1 cellular context compared by ENCODE assay signal in the genomic region with DNA sequence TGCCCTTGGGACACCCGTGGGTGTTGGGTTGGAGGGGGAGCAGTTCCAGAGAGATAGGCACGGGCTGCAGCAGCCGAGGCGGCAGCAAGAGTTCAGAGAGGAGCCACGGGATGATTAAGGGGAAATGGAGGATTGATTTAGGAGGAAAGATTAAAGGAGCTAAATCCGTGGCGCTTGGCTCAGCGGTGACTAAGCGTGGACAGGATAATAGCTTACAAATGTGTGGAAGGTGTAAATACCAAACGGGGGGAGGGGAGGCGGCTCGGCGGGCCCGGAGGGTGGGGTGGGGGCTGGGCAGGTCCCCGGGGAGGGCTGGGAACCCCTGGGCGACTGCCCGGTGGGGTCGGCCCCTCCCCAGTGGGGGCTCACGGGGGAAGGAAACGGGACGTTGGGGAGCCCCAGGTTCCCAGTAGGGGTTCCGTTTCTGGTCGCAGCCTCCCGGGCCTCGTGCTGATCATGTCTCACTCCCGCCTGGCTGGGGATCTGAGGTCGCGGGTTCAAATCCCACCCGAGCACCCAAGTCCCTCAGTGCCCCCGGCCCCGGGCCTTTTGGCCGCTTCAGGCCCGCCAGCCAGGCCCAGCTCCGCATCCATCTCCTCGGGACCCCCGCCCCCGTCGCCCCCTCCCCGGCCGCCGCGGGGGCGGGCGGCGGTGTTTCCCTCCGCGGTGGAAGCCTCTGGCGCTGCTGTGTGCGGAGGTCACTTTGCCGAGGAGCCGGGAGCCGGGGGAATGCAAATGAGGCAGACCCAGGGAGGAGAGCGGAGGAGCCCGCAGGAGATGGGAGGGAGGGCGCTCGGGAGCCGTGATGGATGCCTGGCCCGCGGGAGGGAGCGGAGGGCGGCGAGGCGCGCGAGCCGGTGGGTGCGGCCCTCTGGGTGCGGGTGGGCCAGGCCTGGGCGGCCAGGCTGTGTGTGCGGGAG.
TF ChIP-seq lines count a peak whose summit lies in the region.

No MANE protein-coding gene starts in this region.

TF ChIP-seq in K562, 482 proteins besides CTCF, POLR2A, EP300 and RAD21 (continued from another document and continues in another):
- TF ChIP-seq, protein P1, sequence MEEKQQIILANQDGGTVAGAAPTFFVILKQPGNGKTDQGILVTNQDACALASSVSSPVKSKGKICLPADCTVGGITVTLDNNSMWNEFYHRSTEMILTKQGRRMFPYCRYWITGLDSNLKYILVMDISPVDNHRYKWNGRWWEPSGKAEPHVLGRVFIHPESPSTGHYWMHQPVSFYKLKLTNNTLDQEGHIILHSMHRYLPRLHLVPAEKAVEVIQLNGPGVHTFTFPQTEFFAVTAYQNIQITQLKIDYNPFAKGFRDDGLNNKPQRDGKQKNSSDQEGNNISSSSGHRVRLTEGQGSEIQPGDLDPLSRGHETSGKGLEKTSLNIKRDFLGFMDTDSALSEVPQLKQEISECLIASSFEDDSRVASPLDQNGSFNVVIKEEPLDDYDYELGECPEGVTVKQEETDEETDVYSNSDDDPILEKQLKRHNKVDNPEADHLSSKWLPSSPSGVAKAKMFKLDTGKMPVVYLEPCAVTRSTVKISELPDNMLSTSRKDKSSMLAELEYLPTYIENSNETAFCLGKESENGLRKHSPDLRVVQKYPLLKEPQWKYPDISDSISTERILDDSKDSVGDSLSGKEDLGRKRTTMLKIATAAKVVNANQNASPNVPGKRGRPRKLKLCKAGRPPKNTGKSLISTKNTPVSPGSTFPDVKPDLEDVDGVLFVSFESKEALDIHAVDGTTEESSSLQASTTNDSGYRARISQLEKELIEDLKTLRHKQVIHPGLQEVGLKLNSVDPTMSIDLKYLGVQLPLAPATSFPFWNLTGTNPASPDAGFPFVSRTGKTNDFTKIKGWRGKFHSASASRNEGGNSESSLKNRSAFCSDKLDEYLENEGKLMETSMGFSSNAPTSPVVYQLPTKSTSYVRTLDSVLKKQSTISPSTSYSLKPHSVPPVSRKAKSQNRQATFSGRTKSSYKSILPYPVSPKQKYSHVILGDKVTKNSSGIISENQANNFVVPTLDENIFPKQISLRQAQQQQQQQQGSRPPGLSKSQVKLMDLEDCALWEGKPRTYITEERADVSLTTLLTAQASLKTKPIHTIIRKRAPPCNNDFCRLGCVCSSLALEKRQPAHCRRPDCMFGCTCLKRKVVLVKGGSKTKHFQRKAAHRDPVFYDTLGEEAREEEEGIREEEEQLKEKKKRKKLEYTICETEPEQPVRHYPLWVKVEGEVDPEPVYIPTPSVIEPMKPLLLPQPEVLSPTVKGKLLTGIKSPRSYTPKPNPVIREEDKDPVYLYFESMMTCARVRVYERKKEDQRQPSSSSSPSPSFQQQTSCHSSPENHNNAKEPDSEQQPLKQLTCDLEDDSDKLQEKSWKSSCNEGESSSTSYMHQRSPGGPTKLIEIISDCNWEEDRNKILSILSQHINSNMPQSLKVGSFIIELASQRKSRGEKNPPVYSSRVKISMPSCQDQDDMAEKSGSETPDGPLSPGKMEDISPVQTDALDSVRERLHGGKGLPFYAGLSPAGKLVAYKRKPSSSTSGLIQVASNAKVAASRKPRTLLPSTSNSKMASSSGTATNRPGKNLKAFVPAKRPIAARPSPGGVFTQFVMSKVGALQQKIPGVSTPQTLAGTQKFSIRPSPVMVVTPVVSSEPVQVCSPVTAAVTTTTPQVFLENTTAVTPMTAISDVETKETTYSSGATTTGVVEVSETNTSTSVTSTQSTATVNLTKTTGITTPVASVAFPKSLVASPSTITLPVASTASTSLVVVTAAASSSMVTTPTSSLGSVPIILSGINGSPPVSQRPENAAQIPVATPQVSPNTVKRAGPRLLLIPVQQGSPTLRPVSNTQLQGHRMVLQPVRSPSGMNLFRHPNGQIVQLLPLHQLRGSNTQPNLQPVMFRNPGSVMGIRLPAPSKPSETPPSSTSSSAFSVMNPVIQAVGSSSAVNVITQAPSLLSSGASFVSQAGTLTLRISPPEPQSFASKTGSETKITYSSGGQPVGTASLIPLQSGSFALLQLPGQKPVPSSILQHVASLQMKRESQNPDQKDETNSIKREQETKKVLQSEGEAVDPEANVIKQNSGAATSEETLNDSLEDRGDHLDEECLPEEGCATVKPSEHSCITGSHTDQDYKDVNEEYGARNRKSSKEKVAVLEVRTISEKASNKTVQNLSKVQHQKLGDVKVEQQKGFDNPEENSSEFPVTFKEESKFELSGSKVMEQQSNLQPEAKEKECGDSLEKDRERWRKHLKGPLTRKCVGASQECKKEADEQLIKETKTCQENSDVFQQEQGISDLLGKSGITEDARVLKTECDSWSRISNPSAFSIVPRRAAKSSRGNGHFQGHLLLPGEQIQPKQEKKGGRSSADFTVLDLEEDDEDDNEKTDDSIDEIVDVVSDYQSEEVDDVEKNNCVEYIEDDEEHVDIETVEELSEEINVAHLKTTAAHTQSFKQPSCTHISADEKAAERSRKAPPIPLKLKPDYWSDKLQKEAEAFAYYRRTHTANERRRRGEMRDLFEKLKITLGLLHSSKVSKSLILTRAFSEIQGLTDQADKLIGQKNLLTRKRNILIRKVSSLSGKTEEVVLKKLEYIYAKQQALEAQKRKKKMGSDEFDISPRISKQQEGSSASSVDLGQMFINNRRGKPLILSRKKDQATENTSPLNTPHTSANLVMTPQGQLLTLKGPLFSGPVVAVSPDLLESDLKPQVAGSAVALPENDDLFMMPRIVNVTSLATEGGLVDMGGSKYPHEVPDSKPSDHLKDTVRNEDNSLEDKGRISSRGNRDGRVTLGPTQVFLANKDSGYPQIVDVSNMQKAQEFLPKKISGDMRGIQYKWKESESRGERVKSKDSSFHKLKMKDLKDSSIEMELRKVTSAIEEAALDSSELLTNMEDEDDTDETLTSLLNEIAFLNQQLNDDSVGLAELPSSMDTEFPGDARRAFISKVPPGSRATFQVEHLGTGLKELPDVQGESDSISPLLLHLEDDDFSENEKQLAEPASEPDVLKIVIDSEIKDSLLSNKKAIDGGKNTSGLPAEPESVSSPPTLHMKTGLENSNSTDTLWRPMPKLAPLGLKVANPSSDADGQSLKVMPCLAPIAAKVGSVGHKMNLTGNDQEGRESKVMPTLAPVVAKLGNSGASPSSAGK (IDR thresholded peaks at IDR 0.05): peak; percentile 65
- TF ChIP-seq, protein P2, sequence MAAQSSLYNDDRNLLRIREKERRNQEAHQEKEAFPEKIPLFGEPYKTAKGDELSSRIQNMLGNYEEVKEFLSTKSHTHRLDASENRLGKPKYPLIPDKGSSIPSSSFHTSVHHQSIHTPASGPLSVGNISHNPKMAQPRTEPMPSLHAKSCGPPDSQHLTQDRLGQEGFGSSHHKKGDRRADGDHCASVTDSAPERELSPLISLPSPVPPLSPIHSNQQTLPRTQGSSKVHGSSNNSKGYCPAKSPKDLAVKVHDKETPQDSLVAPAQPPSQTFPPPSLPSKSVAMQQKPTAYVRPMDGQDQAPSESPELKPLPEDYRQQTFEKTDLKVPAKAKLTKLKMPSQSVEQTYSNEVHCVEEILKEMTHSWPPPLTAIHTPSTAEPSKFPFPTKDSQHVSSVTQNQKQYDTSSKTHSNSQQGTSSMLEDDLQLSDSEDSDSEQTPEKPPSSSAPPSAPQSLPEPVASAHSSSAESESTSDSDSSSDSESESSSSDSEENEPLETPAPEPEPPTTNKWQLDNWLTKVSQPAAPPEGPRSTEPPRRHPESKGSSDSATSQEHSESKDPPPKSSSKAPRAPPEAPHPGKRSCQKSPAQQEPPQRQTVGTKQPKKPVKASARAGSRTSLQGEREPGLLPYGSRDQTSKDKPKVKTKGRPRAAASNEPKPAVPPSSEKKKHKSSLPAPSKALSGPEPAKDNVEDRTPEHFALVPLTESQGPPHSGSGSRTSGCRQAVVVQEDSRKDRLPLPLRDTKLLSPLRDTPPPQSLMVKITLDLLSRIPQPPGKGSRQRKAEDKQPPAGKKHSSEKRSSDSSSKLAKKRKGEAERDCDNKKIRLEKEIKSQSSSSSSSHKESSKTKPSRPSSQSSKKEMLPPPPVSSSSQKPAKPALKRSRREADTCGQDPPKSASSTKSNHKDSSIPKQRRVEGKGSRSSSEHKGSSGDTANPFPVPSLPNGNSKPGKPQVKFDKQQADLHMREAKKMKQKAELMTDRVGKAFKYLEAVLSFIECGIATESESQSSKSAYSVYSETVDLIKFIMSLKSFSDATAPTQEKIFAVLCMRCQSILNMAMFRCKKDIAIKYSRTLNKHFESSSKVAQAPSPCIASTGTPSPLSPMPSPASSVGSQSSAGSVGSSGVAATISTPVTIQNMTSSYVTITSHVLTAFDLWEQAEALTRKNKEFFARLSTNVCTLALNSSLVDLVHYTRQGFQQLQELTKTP (IDR thresholded peaks at IDR 0.05; ENCODE audit: low read depth in 1 of 2, partially characterized antibody in 2 of 2): no peak
- TF ChIP-seq RBM17 (IDR thresholded peaks at IDR 0.05; ENCODE audit: borderline replicate concordance, low read depth, low read length): no peak
- 0 out of 2 replicates have a peak, but pooled peaks have one; percentile 20 for TF ChIP-seq PHF21A (IDR thresholded peaks at IDR 0.05; ENCODE audit: borderline replicate concordance, low read depth)
- 0 out of 2 replicates have a peak, but pooled peaks have one; percentile 1 for TF ChIP-seq MAFF (IDR thresholded peaks at IDR 0.05; ENCODE audit: low read length)
- peak; percentile 68 for TF ChIP-seq EGR1 (conservative IDR thresholded peaks at IDR 0.05)
- TF ChIP-seq ARID1B (IDR thresholded peaks at IDR 0.05): peak; percentile 72
- 0 out of 2 replicates have a peak, but pooled peaks have one; percentile 16 for TF ChIP-seq NBN (IDR thresholded peaks at IDR 0.05; ENCODE audit: low read depth)
- TF ChIP-seq CC2D1A (IDR thresholded peaks at IDR 0.05): no peak
- TF ChIP-seq, protein P3, sequence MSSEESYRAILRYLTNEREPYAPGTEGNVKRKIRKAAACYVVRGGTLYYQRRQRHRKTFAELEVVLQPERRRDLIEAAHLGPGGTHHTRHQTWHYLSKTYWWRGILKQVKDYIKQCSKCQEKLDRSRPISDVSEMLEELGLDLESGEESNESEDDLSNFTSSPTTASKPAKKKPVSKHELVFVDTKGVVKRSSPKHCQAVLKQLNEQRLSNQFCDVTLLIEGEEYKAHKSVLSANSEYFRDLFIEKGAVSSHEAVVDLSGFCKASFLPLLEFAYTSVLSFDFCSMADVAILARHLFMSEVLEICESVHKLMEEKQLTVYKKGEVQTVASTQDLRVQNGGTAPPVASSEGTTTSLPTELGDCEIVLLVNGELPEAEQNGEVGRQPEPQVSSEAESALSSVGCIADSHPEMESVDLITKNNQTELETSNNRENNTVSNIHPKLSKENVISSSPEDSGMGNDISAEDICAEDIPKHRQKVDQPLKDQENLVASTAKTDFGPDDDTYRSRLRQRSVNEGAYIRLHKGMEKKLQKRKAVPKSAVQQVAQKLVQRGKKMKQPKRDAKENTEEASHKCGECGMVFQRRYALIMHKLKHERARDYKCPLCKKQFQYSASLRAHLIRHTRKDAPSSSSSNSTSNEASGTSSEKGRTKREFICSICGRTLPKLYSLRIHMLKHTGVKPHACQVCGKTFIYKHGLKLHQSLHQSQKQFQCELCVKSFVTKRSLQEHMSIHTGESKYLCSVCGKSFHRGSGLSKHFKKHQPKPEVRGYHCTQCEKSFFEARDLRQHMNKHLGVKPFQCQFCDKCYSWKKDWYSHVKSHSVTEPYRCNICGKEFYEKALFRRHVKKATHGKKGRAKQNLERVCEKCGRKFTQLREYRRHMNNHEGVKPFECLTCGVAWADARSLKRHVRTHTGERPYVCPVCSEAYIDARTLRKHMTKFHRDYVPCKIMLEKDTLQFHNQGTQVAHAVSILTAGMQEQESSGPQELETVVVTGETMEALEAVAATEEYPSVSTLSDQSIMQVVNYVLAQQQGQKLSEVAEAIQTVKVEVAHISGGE (CRISPR knock-in tag; IDR thresholded peaks at IDR 0.05): 0 out of 6 replicates have a peak, but pooled peaks of 1 of the 3 experiments have one; percentile 29
- peak; percentile 78 for TF ChIP-seq FOSL1 (tag; conservative IDR thresholded peaks at IDR 0.05)
- no peak for TF ChIP-seq PTBP1 (IDR thresholded peaks at IDR 0.05; ENCODE audit: low read depth, low read length)
- TF ChIP-seq NR3C1 (CRISPR knock-in tag; IDR thresholded peaks at IDR 0.05): no peak
- TF ChIP-seq MEIS2 (IDR thresholded peaks at IDR 0.05; ENCODE audit: partially characterized antibody): peak; percentile 83
- no peak for TF ChIP-seq CHD4 (IDR thresholded peaks at IDR 0.05; ENCODE audit: insufficient read depth, insufficient replicate concordance, low read depth, low read length, poor library complexity, severe bottlenecking)
- peak; percentile 15; the same call in 1 of the 2 replicates for TF ChIP-seq TEAD4 (IDR thresholded peaks at IDR 0.05; ENCODE audit: low read length)
- no peak for TF ChIP-seq TEAD4 (CRISPR knock-in tag; IDR thresholded peaks at IDR 0.05; ENCODE audit: borderline replicate concordance)
- TF ChIP-seq ZNF699 (CRISPR knock-in tag; IDR thresholded peaks at IDR 0.05; ENCODE audit: insufficient replicate concordance): no peak
- TF ChIP-seq L3MBTL2 (IDR thresholded peaks at IDR 0.05): peak; percentile 52; the same call in 1 of the 2 replicates
- TF ChIP-seq GATAD2A (IDR thresholded peaks at IDR 0.05): peak; percentile 84
- TF ChIP-seq, protein P4, sequence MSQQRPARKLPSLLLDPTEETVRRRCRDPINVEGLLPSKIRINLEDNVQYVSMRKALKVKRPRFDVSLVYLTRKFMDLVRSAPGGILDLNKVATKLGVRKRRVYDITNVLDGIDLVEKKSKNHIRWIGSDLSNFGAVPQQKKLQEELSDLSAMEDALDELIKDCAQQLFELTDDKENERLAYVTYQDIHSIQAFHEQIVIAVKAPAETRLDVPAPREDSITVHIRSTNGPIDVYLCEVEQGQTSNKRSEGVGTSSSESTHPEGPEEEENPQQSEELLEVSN (IDR thresholded peaks at IDR 0.05; ENCODE audit: borderline replicate concordance in 1 of 2, extremely low read depth in 1 of 2, insufficient read depth in 1 of 2, insufficient read length in 1 of 2, low read depth in 1 of 2, low read length in 1 of 2, poor library complexity in 1 of 2, severe bottlenecking in 1 of 2): peak; percentile 42 to 86
- peak; percentile 45; the same call in 1 of the 2 replicates for TF ChIP-seq ZNF766 (CRISPR knock-in tag; conservative IDR thresholded peaks at IDR 0.05)
- 0 out of 2 replicates have a peak, but pooled peaks have one; percentile 34 for TF ChIP-seq HDAC2 (IDR thresholded peaks at IDR 0.05)
- TF ChIP-seq MYNN (IDR thresholded peaks at IDR 0.05): 0 out of 2 replicates have a peak, but pooled peaks have one; percentile 22
- TF ChIP-seq MYNN (CRISPR knock-in tag; IDR thresholded peaks at IDR 0.05): no peak
- no peak for TF ChIP-seq SMARCB1 (IDR thresholded peaks at IDR 0.05; ENCODE audit: insufficient read length, low read depth)
- peak; percentile 76 for TF ChIP-seq NFE2 (IDR thresholded peaks at IDR 0.05; ENCODE audit: low read depth)
- TF ChIP-seq BRD9 (IDR thresholded peaks at IDR 0.05; ENCODE audit: low read depth, partially characterized antibody): peak; percentile 40
- TF ChIP-seq CXXC5 (CRISPR knock-in tag; IDR thresholded peaks at IDR 0.05): peak; percentile 18; the same call in 1 of the 2 replicates
